16 cellular contexts compared by ENCODE assay signal in genomic region chr1:30692948-30693301, GRCh38. TPM values are rescaled to one million over a fixed set of nuclear protein-coding genes. Genes with fewer than 3 reads are reported as not detected.
DNase-seq lines count a peak whose midpoint lies in the region; ATAC-seq and TF ChIP-seq lines count a peak whose summit lies in the region.
"Had no signal": no experiment of that assay in that cellular context is flagged by ENCODE, and none has a peak within 500 bp of the region (broad histone marks: within the 10 kb centered on the region; RNA-seq: fewer than 3 reads in every experiment).

No MANE protein-coding gene starts in this region.

- H3K79me1 ChIP-seq in neuronal stem cell (ENCODE audit: low read depth, low read length): no peaks in the 10 kb centered on the region

- H3K23ac ChIP-seq in neuronal stem cell (ENCODE audit: low read depth, low read length, poor library complexity): no peak overlapping the region

- H2BK5ac ChIP-seq in neuronal stem cell (ENCODE audit: low read length): no peak overlapping the region

- intact Hi-C loops in cardiac septum (cut with DNase I): no loop called here
- intact Hi-C loops in right cardiac atrium (cut with DNase I): no loop called here
- intact Hi-C loops in vagina (cut with DNase I): loop anchor here (10.0 kb wide), 1 partner anchor 168 kb away; no protein-coding TSS in a partner anchor

- H3K36me3 ChIP-seq in neuronal stem cell (replicated peaks in 1 of 2; ENCODE audit: control insufficient read depth in 2 of 2, insufficient read depth in 2 of 2, low read length in 2 of 2): no peaks in the 10 kb centered on the region
- H3K36me3 ChIP-seq in vagina: no peaks in the 10 kb centered on the region

- H2BK15ac ChIP-seq in neuronal stem cell (ENCODE audit: low read length): no peak overlapping the region

- H3K27me3 Mint-ChIP-seq in activated T-helper 17 cell treated with anti-CD3 and anti-CD28 coated beads, Interleukin-2, amount 50 U/mL, for 72 hours: peaks cover 7% of the 10 kb centered on the region
- H3K27me3 Mint-ChIP-seq in naive thymus-derived CD8-positive, alpha-beta T cell: peaks cover 2 to 12% (median 6%) of the 10 kb centered on the region in 5 donors

- TF ChIP-seq POLR2A in vagina (IDR thresholded peaks at IDR 0.05): no peak

- H3K9me3 Mint-ChIP-seq in activated T-helper 17 cell treated with anti-CD3 and anti-CD28 coated beads, Interleukin-2, amount 50 U/mL, for 72 hours: no peaks in the 10 kb centered on the region
- H3K9me3 Mint-ChIP-seq in naive thymus-derived CD8-positive, alpha-beta T cell: no peaks in the 10 kb centered on the region
- H3K9me3 Mint-ChIP-seq: CD8-positive, alpha-beta T cell had no signal

- no peaks in the 10 kb centered on the region for H3K36me3 Mint-ChIP-seq in activated T-helper 17 cell treated with anti-CD3 and anti-CD28 coated beads, Interleukin-2, amount 50 U/mL, for 72 hours (ENCODE audit: low read depth)
- no peaks in the 10 kb centered on the region for H3K36me3 Mint-ChIP-seq in naive thymus-derived CD8-positive, alpha-beta T cell
- H3K36me3 Mint-ChIP-seq: CD8-positive, alpha-beta T cell had no signal

- peak overlapping the region; percentile 46 for H2BK12ac ChIP-seq in neuronal stem cell (ENCODE audit: low read length)

- H4K8ac ChIP-seq in neuronal stem cell (ENCODE audit: low read depth, low read length): no peak overlapping the region

- no peak overlapping the region for H3K4me3 ChIP-seq in right cardiac atrium (ENCODE audit: low read length)
- no peak overlapping the region for H3K4me3 ChIP-seq in neuronal stem cell (ENCODE audit: low read length in 2 of 2)
- no peak overlapping the region for H3K4me3 ChIP-seq in vagina

- no peak overlapping the region for H3K27ac ChIP-seq in right cardiac atrium (ENCODE audit: low read length)
- H3K27ac ChIP-seq in neuronal stem cell (replicated peaks; ENCODE audit: low read length): no peak overlapping the region
- H3K27ac ChIP-seq in vagina: peak overlapping the region; percentile 97
- H3K27ac ChIP-seq: C4-2B, HL-60 had no signal

- no peak overlapping the region for H3K4me2 ChIP-seq in neuronal stem cell (ENCODE audit: insufficient read depth, low read length, poor library complexity, severe bottlenecking)

- no peak overlapping the region for H2AFZ ChIP-seq in neuronal stem cell (ENCODE audit: low read length)

- no peaks in the 10 kb centered on the region for H3K27me3 ChIP-seq in right cardiac atrium (ENCODE audit: control insufficient read depth, insufficient read depth)
- H3K27me3 ChIP-seq in neuronal stem cell (ENCODE audit: control insufficient read depth in 3 of 3, insufficient read depth in 3 of 3, low read depth in 1 of 3, low read length in 3 of 3): peaks cover 0 to 40% (median 0%) of the 10 kb centered on the region in 3 experiments
- no peaks in the 10 kb centered on the region for H3K27me3 ChIP-seq in vagina

- DNase-seq in cardiac septum (ENCODE audit: low spot score) (peak; percentile 26), right cardiac atrium (no peak), neuronal stem cell (ENCODE audit: low spot score) (no peak), vagina (ENCODE audit: extremely low spot score in 2 of 2) (no peak), SKM-1 treated with dmso at 0.1 percent for 144 hours (lab: John Stamatoyannopoulos, UW; ENCODE audit: unreplicated experiment) (no peak), HT-29 (ENCODE audit: low spot score) (no peak)
- no peak for DNase-seq in naive thymus-derived CD8-positive, alpha-beta T cell
- DNase-seq: Caco-2; CD8-positive, alpha-beta T cell; DND-41; GDM1 had no signal

- H3K18ac ChIP-seq in neuronal stem cell (ENCODE audit: low read length): peak overlapping the region; percentile 46

- no peak overlapping the region for H4K91ac ChIP-seq in neuronal stem cell (ENCODE audit: low read depth, low read length, poor library complexity)

- no peak overlapping the region for H3K4me3 Mint-ChIP-seq in activated T-helper 17 cell treated with anti-CD3 and anti-CD28 coated beads, Interleukin-2, amount 50 U/mL, for 72 hours
- H3K4me3 Mint-ChIP-seq in naive thymus-derived CD8-positive, alpha-beta T cell: peak overlapping the region in 1 of 10 donors; percentile 63
- H3K4me3 Mint-ChIP-seq: B cell; CD8-positive, alpha-beta T cell had no signal

- peak overlapping the region; percentile 9 for H3K14ac ChIP-seq in neuronal stem cell (ENCODE audit: low read length)

- ATAC-seq in right cardiac atrium: no peak
- ATAC-seq in activated T-helper 17 cell treated with anti-CD3 and anti-CD28 coated beads, Interleukin-2, amount 50 U/mL, for 72 hours (replicated peaks): no peak
- no peak for ATAC-seq in naive thymus-derived CD8-positive, alpha-beta T cell
- ATAC-seq: CD8-positive, alpha-beta T cell; HCT116 had no signal

- POLR2A ChIA-PET in naive thymus-derived CD8-positive, alpha-beta T cell (lab: Charles Lee): no interaction called here

- no peak for TF ChIP-seq CTCF in vagina (IDR thresholded peaks at IDR 0.05)

- no peaks in the 10 kb centered on the region for H3K4me1 ChIP-seq in right cardiac atrium (ENCODE audit: control insufficient read depth, insufficient read depth, low read length)
- H3K4me1 ChIP-seq in neuronal stem cell (ENCODE audit: control insufficient read depth in 2 of 2, insufficient read depth in 1 of 2, low read depth in 1 of 2, low read length in 2 of 2): peaks cover 5 to 31% of the 10 kb centered on the region in 2 donors
- peaks cover 67% of the 10 kb centered on the region for H3K4me1 ChIP-seq in vagina
- H3K4me1 ChIP-seq: Caco-2 had no signal

- H2AK5ac ChIP-seq in neuronal stem cell (ENCODE audit: low read depth, low read length): peak overlapping the region; percentile 33

- no peak overlapping the region for H3K9ac ChIP-seq in neuronal stem cell (ENCODE audit: low read depth, low read length, poor library complexity)

- 67% methylated on average over 7 of the region's 7 CpGs for WGBS in right cardiac atrium
- no CpG with 5 or more reads among the region's 7 CpGs for WGBS in neuronal stem cell (ENCODE audit: extremely low coverage in 2 of 2, insufficient read length in 2 of 2, insufficient replicate concordance in 1 of 2), 2 donors

- H3K4ac ChIP-seq in neuronal stem cell (ENCODE audit: low read length): no peak overlapping the region

- H3K9me3 ChIP-seq in right cardiac atrium (ENCODE audit: control insufficient read depth, low read length) (no peaks in the 10 kb centered on the region), neuronal stem cell (replicated peaks in 1 of 2; ENCODE audit: control insufficient read depth in 2 of 2, insufficient read depth in 1 of 2, low read depth in 1 of 2, low read length in 2 of 2) (no peaks in the 10 kb centered on the region), vagina (no peaks in the 10 kb centered on the region)
- H3K9me3 ChIP-seq: Caco-2 had no signal

- peak overlapping the region; percentile 57 for H3K27ac Mint-ChIP-seq in activated T-helper 17 cell treated with anti-CD3 and anti-CD28 coated beads, Interleukin-2, amount 50 U/mL, for 72 hours
- no peak overlapping the region for H3K27ac Mint-ChIP-seq in naive thymus-derived CD8-positive, alpha-beta T cell
- H3K27ac Mint-ChIP-seq: B cell; CD8-positive, alpha-beta T cell had no signal

- no peak overlapping the region for H2BK120ac ChIP-seq in neuronal stem cell (ENCODE audit: low read depth, low read length)

- no peaks in the 10 kb centered on the region for H3K4me1 Mint-ChIP-seq in activated T-helper 17 cell treated with anti-CD3 and anti-CD28 coated beads, Interleukin-2, amount 50 U/mL, for 72 hours
- peaks cover 0 to 15% (median 8%) of the 10 kb centered on the region in 4 donors for H3K4me1 Mint-ChIP-seq in naive thymus-derived CD8-positive, alpha-beta T cell
- H3K4me1 Mint-ChIP-seq: B cell had no signal

RNA-seq across cellular contexts. Expression of gene MATN1, which starts 30.5 kb away (rescaled TPM):
- total RNA-seq in cardiac septum: not detected
- total RNA-seq in right cardiac atrium: not detected
- polyA plus RNA-seq in right cardiac atrium: 0.07 TPM
- under 1 TPM; 0.26 to 0.52 TPM for total RNA-seq in activated T-helper 17 cell treated with anti-CD3 and anti-CD28 coated beads, Interleukin-2, amount 50 U/mL, for 72 hours
- 0.04 TPM for polyA plus RNA-seq in neuronal stem cell (2013, experiment 1 of 2)
- polyA plus RNA-seq in neuronal stem cell (2013, experiment 2 of 2): 0.01 TPM
- total RNA-seq in vagina: 0.49 TPM
- under 1 TPM; 0.47 to 0.96 TPM for total RNA-seq in naive thymus-derived CD8-positive, alpha-beta T cell
- under 1 TPM in 1 of 3 donors, not detected in 2; 0.07 TPM for polyA plus RNA-seq in naive thymus-derived CD8-positive, alpha-beta T cell
- total RNA-seq in HT-29 (2014; rRNA removed; shearing (Covaris generic)): not detected in 2 replicates
- total RNA-seq: Caco-2 had no signal
